In the genomic region with DNA sequence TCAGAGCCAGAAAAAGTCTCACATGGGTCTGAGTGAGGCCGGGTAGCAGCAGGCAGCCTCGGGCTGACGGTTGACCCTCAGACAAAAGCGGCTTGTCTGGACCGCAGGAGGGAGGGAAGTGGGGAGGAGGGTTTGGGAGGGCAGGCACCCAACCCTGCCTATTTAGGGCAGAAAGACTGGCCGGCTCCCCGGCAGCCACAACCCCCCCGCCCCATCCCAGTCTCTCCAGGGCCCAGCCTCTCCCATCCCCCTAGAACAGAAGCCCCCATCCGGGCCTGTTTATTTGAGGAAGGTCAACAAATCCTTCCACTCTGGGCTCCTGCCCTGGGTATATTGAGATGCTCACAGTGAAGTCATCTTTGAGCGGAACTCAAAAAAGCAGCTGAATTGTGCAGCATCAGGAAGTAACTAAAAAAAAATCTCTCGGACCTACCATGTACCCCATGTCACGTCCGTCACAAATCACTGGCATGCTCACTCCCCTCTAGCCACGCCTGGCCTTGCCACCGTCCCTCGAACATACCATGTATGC, we compare ENCODE assay signal across 1 cellular context.
TF ChIP-seq lines count a peak whose summit lies in the region.

No MANE protein-coding gene starts in this region.

TF ChIP-seq in GM23338, 12 proteins besides CTCF, POLR2A, EP300 and RAD21 (continued from another document):
- TF ChIP-seq, protein P1, sequence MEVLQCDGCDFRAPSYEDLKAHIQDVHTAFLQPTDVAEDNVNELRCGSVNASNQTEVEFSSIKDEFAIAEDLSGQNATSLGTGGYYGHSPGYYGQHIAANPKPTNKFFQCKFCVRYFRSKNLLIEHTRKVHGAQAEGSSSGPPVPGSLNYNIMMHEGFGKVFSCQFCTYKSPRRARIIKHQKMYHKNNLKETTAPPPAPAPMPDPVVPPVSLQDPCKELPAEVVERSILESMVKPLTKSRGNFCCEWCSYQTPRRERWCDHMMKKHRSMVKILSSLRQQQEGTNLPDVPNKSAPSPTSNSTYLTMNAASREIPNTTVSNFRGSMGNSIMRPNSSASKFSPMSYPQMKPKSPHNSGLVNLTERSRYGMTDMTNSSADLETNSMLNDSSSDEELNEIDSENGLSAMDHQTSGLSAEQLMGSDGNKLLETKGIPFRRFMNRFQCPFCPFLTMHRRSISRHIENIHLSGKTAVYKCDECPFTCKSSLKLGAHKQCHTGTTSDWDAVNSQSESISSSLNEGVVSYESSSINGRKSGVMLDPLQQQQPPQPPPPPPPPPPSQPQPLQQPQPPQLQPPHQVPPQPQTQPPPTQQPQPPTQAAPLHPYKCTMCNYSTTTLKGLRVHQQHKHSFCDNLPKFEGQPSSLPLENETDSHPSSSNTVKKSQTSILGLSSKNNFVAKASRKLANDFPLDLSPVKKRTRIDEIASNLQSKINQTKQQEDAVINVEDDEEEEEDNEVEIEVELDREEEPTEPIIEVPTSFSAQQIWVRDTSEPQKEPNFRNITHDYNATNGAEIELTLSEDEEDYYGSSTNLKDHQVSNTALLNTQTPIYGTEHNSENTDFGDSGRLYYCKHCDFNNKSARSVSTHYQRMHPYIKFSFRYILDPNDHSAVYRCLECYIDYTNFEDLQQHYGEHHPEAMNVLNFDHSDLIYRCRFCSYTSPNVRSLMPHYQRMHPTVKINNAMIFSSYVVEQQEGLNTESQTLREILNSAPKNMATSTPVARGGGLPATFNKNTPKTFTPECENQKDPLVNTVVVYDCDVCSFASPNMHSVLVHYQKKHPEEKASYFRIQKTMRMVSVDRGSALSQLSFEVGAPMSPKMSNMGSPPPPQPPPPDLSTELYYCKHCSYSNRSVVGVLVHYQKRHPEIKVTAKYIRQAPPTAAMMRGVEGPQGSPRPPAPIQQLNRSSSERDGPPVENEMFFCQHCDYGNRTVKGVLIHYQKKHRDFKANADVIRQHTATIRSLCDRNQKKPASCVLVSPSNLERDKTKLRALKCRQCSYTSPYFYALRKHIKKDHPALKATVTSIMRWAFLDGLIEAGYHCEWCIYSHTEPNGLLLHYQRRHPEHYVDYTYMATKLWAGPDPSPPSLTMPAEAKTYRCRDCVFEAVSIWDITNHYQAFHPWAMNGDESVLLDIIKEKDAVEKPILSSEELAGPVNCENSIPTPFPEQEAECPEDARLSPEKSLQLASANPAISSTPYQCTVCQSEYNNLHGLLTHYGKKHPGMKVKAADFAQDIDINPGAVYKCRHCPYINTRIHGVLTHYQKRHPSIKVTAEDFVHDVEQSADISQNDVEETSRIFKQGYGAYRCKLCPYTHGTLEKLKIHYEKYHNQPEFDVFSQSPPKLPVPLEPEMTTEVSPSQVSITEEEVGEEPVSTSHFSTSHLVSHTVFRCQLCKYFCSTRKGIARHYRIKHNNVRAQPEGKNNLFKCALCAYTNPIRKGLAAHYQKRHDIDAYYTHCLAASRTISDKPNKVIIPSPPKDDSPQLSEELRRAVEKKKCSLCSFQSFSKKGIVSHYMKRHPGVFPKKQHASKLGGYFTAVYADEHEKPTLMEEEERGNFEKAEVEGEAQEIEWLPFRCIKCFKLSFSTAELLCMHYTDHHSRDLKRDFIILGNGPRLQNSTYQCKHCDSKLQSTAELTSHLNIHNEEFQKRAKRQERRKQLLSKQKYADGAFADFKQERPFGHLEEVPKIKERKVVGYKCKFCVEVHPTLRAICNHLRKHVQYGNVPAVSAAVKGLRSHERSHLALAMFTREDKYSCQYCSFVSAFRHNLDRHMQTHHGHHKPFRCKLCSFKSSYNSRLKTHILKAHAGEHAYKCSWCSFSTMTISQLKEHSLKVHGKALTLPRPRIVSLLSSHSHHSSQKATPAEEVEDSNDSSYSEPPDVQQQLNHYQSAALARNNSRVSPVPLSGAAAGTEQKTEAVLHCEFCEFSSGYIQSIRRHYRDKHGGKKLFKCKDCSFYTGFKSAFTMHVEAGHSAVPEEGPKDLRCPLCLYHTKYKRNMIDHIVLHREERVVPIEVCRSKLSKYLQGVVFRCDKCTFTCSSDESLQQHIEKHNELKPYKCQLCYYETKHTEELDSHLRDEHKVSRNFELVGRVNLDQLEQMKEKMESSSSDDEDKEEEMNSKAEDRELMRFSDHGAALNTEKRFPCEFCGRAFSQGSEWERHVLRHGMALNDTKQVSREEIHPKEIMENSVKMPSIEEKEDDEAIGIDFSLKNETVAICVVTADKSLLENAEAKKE (CRISPR knock-in tag; IDR thresholded peaks at IDR 0.05) = no peak
